Comparison of ENCODE assay signal across 8 cellular contexts in genomic region chr9:6715755-6716643, GRCh38. TPM values are rescaled to one million over a fixed set of nuclear protein-coding genes. Genes with fewer than 3 reads are reported as not detected.
DNase-seq lines count a peak whose midpoint lies in the region; ATAC-seq and TF ChIP-seq lines count a peak whose summit lies in the region.

No MANE protein-coding gene starts in this region.

- no peaks in the 10 kb centered on the region for H3K9me3 ChIP-seq in mammary epithelial cell (replicated peaks; ENCODE audit: insufficient read depth, low read length)
- no peaks in the 10 kb centered on the region for H3K9me3 ChIP-seq in liver (ENCODE audit: control insufficient read depth in 4 of 4, low read length in 3 of 4)

- ATAC-seq in HG03442 (IDR thresholded peaks at IDR 0.05; ENCODE audit: unreplicated experiment) (peak; percentile 92), WTC11 (peak; percentile 82)

- CTCF ChIA-PET in WTC11 (lab: Charles Lee) (interaction anchor here (1.0 to 1.5 kb wide), 2 partner anchors 24 to 111 kb away, joined by 4 to 5 read pairs; no protein-coding TSS in a partner anchor), mammary epithelial cell (lab: Charles Lee; ENCODE audit: low non-redundant PET) (no interaction called here)

- in situ Hi-C loops in mammary epithelial cell (cut with MboI; ENCODE audit: low sequenced_read_pairs in 2 of 2): no loop called here

- TF ChIP-seq CTCF in WTC11 (IDR thresholded peaks at IDR 0.05) (no peak), mammary epithelial cell (conservative IDR thresholded peaks at IDR 0.05 in 1 of 2, IDR thresholded peaks at IDR 0.05 in 1 of 2; ENCODE audit: extremely low read depth in 1 of 2, insufficient read depth in 1 of 2, low read depth in 1 of 2, low read length in 2 of 2) (no peak), liver (IDR thresholded peaks at IDR 0.05; ENCODE audit: low read depth, low read length, missing input control) (no peak)

- POLR2A ChIA-PET in WTC11 (lab: Charles Lee): no interaction called here

- 46% methylated on average over 38 of the region's 61 CpGs for WGBS in mammary epithelial cell (ENCODE audit: low coverage, missing lambda C conversion rate)
- 13% methylated on average over 61 of the region's 61 CpGs for WGBS in liver

- no peaks in the 10 kb centered on the region for H3K36me3 Mint-ChIP-seq in WTC11

- H3K4me3 Mint-ChIP-seq in WTC11: peak overlapping the region; percentile 62

- H3K27me3 ChIP-seq in mammary epithelial cell (ENCODE audit: insufficient read depth, low read length): no peaks in the 10 kb centered on the region
- H3K27me3 ChIP-seq in liver (ENCODE audit: control insufficient read depth in 4 of 4, insufficient read depth in 4 of 4, low read length in 3 of 4): no peaks in the 10 kb centered on the region

- H3K36me3 ChIP-seq in mammary epithelial cell (ENCODE audit: insufficient read depth, low read length): no peaks in the 10 kb centered on the region
- H3K36me3 ChIP-seq in liver (ENCODE audit: control insufficient read depth in 4 of 4, insufficient read depth in 3 of 4, low read depth in 1 of 4, low read length in 3 of 4): peaks cover 0 to 3% (median 0%) of the 10 kb centered on the region in 4 donors

- no peaks in the 10 kb centered on the region; the same call in 1 of the 2 replicates for H3K27me3 Mint-ChIP-seq in WTC11 (ENCODE audit: low read depth)

- dilution Hi-C loops in mammary epithelial cell (cut with HindIII; ENCODE audit: low sequenced_read_pairs): no loop called here

- H3K27ac Mint-ChIP-seq in WTC11: no peak overlapping the region

- H3K4me3 ChIP-seq in mammary epithelial cell (replicated peaks in 1 of 3; ENCODE audit: insufficient read depth in 1 of 3, low read depth in 2 of 3, low read length in 3 of 3): peak overlapping the region; percentile 31 to 48 (median 44)
- H3K4me3 ChIP-seq in liver (ENCODE audit: low read depth in 1 of 3, low read length in 3 of 3): peak overlapping the region; percentile 41 to 68 (median 58)

- H3K9ac ChIP-seq in mammary epithelial cell (ENCODE audit: insufficient read depth, low read length) (peak overlapping the region; percentile 13), liver (ENCODE audit: low read depth in 1 of 2, low read length in 2 of 2) (peak overlapping the region; percentile 53 to 82)

- intact Hi-C loops in mammary epithelial cell (cut with micrococcal nuclease): no loop called here

- peak overlapping the region; percentile 87 for H3K4me2 ChIP-seq in mammary epithelial cell (ENCODE audit: insufficient read depth, low read depth, low read length)

- H4K20me1 ChIP-seq in mammary epithelial cell (ENCODE audit: insufficient read depth, low read length): no peaks in the 10 kb centered on the region

- no peaks in the 10 kb centered on the region for H3K9me3 Mint-ChIP-seq in WTC11

- no peak overlapping the region for H3K27ac ChIP-seq in mammary epithelial cell (ENCODE audit: insufficient read depth, low read depth, low read length)
- H3K27ac ChIP-seq in liver (ENCODE audit: low read depth in 1 of 2, low read length in 2 of 2): peak overlapping the region; percentile 86 to 92

- no peaks in the 10 kb centered on the region for H3K79me2 ChIP-seq in mammary epithelial cell (ENCODE audit: insufficient read depth, low read length)

- TF ChIP-seq RAD21 in liver (IDR thresholded peaks at IDR 0.05): peak in 1 of 2 donors; percentile 25

- BruUV-seq in mammary epithelial cell (replicated peaks; lab: Mats Ljungman, UMichigan): no TSS peak

- H3K4me1 Mint-ChIP-seq in WTC11: peaks cover 13% of the 10 kb centered on the region

- H3K4me1 ChIP-seq in mammary epithelial cell (ENCODE audit: insufficient read depth, low read length) (peaks cover 5% of the 10 kb centered on the region), liver (ENCODE audit: control insufficient read depth in 4 of 4, insufficient read depth in 4 of 4, low read length in 3 of 4) (peaks cover 0 to 21% (median 5%) of the 10 kb centered on the region in 4 donors)

- peak; percentile 6 for DNase-seq in NK-92 treated with Interleukin-12 subunit alpha and Interleukin-12 subunit beta, amount 100 ng/mL, for 24 hours (lab: John Stamatoyannopoulos, UW)
- no peak for DNase-seq in NK-92 (lab: John Stamatoyannopoulos, UW; ENCODE audit: unreplicated experiment)
- DNase-seq in WTC11 (ENCODE audit: low spot score): peak; percentile 74
- no peak for DNase-seq in mammary epithelial cell
- peak; percentile 49 for DNase-seq in stimulated activated CD8-positive, alpha-beta memory T cell treated with anti-CD3 and anti-CD28 coated beads, Interleukin-12 subunit alpha, Interleukin-12 subunit beta, amount 100 ng/mL, for 1 hour (ENCODE audit: low read depth)
- DNase-seq in D341Med (ENCODE audit: low spot score): no peak

- H2AFZ ChIP-seq in mammary epithelial cell (ENCODE audit: low read depth, low read length): peak overlapping the region; percentile 94

TF ChIP-seq in WTC11, 78 proteins besides CTCF, POLR2A, EP300 and RAD21 (continues in another document):
- peak; percentile 86 for TF ChIP-seq USF2 (CRISPR knock-in tag; IDR thresholded peaks at IDR 0.05)
- no peak for TF ChIP-seq CDX4 (CRISPR knock-in tag; IDR thresholded peaks at IDR 0.05; ENCODE audit: borderline replicate concordance)
- TF ChIP-seq USF1 (CRISPR knock-in tag; IDR thresholded peaks at IDR 0.05): peak; percentile 88; the same call in 1 of the 2 replicates
- TF ChIP-seq CBFB (CRISPR knock-in tag; IDR thresholded peaks at IDR 0.05; ENCODE audit: low read depth): peak; percentile 70; the same call in 1 of the 2 replicates

TF ChIP-seq in liver, 16 proteins besides CTCF, POLR2A, EP300 and RAD21:
- TF ChIP-seq SP1 (IDR thresholded peaks at IDR 0.05) (peak; percentile 74), REST (IDR thresholded peaks at IDR 0.05) (peak; percentile 48), NR2F2 (IDR thresholded peaks at IDR 0.05) (no peak), GABPA (IDR thresholded peaks at IDR 0.05 in 1 of 2, conservative IDR thresholded peaks at IDR 0.05 in 1 of 2) (no peak), HNF4G (IDR thresholded peaks at IDR 0.05) (no peak), MAX (IDR thresholded peaks at IDR 0.05) (peak; percentile 43), YY1 (IDR thresholded peaks at IDR 0.05) (peak; percentile 97), FOXA1 (IDR thresholded peaks at IDR 0.05) (no peak), TAF1 (conservative IDR thresholded peaks at IDR 0.05) (peak; percentile 82), ATF3 (IDR thresholded peaks at IDR 0.05) (no peak), HNF4A (conservative IDR thresholded peaks at IDR 0.05) (peak; percentile 70 to 73), EGR1 (IDR thresholded peaks at IDR 0.05; ENCODE audit: low read depth in 2 of 2) (no peak), RXRA (IDR thresholded peaks at IDR 0.05) (peak; percentile 55 to 75), FOXA2 (IDR thresholded peaks at IDR 0.05) (peak; percentile 29), ZBTB33 (IDR thresholded peaks at IDR 0.05) (peak; percentile 57), JUND (IDR thresholded peaks at IDR 0.05) (peak; percentile 27 to 33)
TF ChIP-seq in liver: peak in this region for 10.

RNA-seq across cellular contexts. Expression of gene KDM4C, which starts 41.8 kb away (rescaled TPM):
- total RNA-seq in WTC11 (2021) (29.2 to 35.5 TPM (median 34.0 TPM) in 3 replicates), mammary epithelial cell (10 to 100 TPM; 27.2 to 34.7 TPM), liver (10 to 100 TPM; 39.2 to 40.2 TPM)
- polyA plus RNA-seq in mammary epithelial cell (11.4 TPM), liver (1 to 10 TPM; 4.3 to 8.8 TPM)
- 33.3 TPM for polyA minus RNA-seq in mammary epithelial cell

Comparison
In these comparisons a context has a peak if more than half of its experiments do, and no peak if none do; other contexts are left out.
1. DNase-seq: peak in NK-92 treated with Interleukin-12 subunit alpha and Interleukin-12 subunit beta, amount 100 ng/mL, for 24 hours (single experiment), WTC11 (single experiment) and stimulated activated CD8-positive, alpha-beta memory T cell treated with anti-CD3 and anti-CD28 coated beads, Interleukin-12 subunit alpha, Interleukin-12 subunit beta, amount 100 ng/mL, for 1 hour (single experiment); none in NK-92 (single experiment), mammary epithelial cell (single experiment) and D341Med (single experiment).